In genomic region chr5:538801-539468, GRCh38 we compare ENCODE assay signal across 1 cellular context.
TF ChIP-seq lines count a peak whose summit lies in the region.

No MANE protein-coding gene starts in this region.

TF ChIP-seq in HepG2, 621 proteins besides CTCF, POLR2A, EP300 and RAD21:
- TF ChIP-seq ZNF607 (CRISPR knock-in tag; IDR thresholded peaks at IDR 0.05; ENCODE audit: borderline replicate concordance) (0 out of 2 replicates have a peak, but pooled peaks have one; percentile 39), GTF3A (CRISPR knock-in tag; conservative IDR thresholded peaks at IDR 0.05) (no peak)
